In genomic region chr9:29233193-29233592, GRCh38 we compare ENCODE assay signal across 2 cellular contexts.
TF ChIP-seq lines count a peak whose summit lies in the region.

No MANE protein-coding gene starts in this region.

TF ChIP-seq in HepG2, 621 proteins besides CTCF, POLR2A, EP300 and RAD21:
- TF ChIP-seq, protein P1, sequence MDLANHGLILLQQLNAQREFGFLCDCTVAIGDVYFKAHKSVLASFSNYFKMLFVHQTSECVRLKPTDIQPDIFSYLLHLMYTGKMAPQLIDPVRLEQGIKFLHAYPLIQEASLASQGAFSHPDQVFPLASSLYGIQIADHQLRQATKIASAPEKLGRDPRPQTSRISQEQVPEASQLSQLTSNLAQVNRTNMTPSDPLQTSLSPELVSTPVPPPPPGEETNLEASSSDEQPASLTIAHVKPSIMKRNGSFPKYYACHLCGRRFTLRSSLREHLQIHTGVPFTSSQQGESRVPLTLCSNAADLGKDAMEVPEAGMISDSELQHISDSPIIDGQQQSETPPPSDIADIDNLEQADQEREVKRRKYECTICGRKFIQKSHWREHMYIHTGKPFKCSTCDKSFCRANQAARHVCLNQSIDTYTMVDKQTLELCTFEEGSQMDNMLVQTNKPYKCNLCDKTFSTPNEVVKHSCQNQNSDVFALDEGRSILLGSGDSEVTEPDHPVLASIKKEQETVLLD (CRISPR knock-in tag; IDR thresholded peaks at IDR 0.05; ENCODE audit: low read depth) = no peak
- TF ChIP-seq MAFF (IDR thresholded peaks at IDR 0.05; ENCODE audit: low read depth, low read length) = peak; percentile 47; the same call in 1 of the 2 replicates
- peak; percentile 44 to 52 for TF ChIP-seq MAFK (conservative IDR thresholded peaks at IDR 0.05 in 1 of 2, IDR thresholded peaks at IDR 0.05 in 1 of 2; ENCODE audit: low read length in 2 of 2)

TF ChIP-seq in A549, 52 proteins besides CTCF, POLR2A, EP300 and RAD21:
- TF ChIP-seq MAFK (IDR thresholded peaks at IDR 0.05; ENCODE audit: partially characterized antibody) = peak; percentile 51
- no peak for TF ChIP-seq CBX8 (IDR thresholded peaks at IDR 0.05)
